Comparison of ENCODE assay signal across 8 cellular contexts in genomic region chr15:100919481-100920405, GRCh38. TPM values are rescaled to one million over a fixed set of nuclear protein-coding genes. Genes with fewer than 3 reads are reported as not detected.
DNase-seq lines count a peak whose midpoint lies in the region; ATAC-seq and TF ChIP-seq lines count a peak whose summit lies in the region.

No MANE protein-coding gene starts in this region.

- H3K27me3 Mint-ChIP-seq in Calu3 (ENCODE audit: unreplicated experiment), result no peaks in the 10 kb centered on the region
- peaks cover 56% of the 10 kb centered on the region for H3K27me3 Mint-ChIP-seq in neural progenitor cell (ENCODE audit: insufficient read depth, low read depth)

- H3K27me3 ChIP-seq in neural progenitor cell, result peaks cover 93% of the 10 kb centered on the region

- H3K4me3 ChIP-seq in epithelial cell of proximal tubule (ENCODE audit: low read depth, low read length), result peak overlapping the region; percentile 77
- peak overlapping the region; percentile 41 for H3K4me3 ChIP-seq in neural progenitor cell

- H3K4me3 Mint-ChIP-seq in Calu3 (ENCODE audit: low read depth, unreplicated experiment) (peak overlapping the region; percentile 82), neural progenitor cell (peak overlapping the region; percentile 77)

- H4K20me1 ChIP-seq in neural progenitor cell (ENCODE audit: low read depth), result peaks cover 19% of the 10 kb centered on the region

- peak overlapping the region; percentile 14 for H3K27ac Mint-ChIP-seq in Calu3 (ENCODE audit: unreplicated experiment)
- H3K27ac Mint-ChIP-seq in neural progenitor cell, result no peak overlapping the region

- peaks cover 26% of the 10 kb centered on the region for H3K4me1 Mint-ChIP-seq in Calu3 (ENCODE audit: low read depth, unreplicated experiment)
- H3K4me1 Mint-ChIP-seq in neural progenitor cell, result peaks cover 7% of the 10 kb centered on the region

- CTCF ChIA-PET in Calu3 (lab: Charles Lee), result interaction anchor here (3.1 to 5.8 kb wide), 2 partner anchors 10 to 88 kb away, joined by 11 to 93 read pairs; no protein-coding TSS in a partner anchor

- intact Hi-C loops in Calu3 (cut with micrococcal nuclease; ENCODE audit: unreplicated experiment), result loop anchor here (2.0 to 10.0 kb wide), 2 partner anchors 291 to 335 kb away; partner anchors contain the start of gene CHSY1

- H3K9ac ChIP-seq in neural progenitor cell, result no peak overlapping the region

- ATAC-seq in GM18868 (IDR thresholded peaks at IDR 0.05; ENCODE audit: unreplicated experiment), result no peak

- DNase-seq in Calu3, result peak; percentile 59
- DNase-seq in HCEC 1CT, result peak; percentile 51
- DNase-seq in SW480 (ENCODE audit: low spot score), result peak; percentile 35
- no peak for DNase-seq in epithelial cell of proximal tubule (ENCODE audit: low read depth)
- DNase-seq in neural progenitor cell (ENCODE audit: low spot score), result peak; percentile 41
- DNase-seq in SKM-1 treated with dmso at 0.1 percent for 144 hours (lab: John Stamatoyannopoulos, UW; ENCODE audit: unreplicated experiment), result no peak
- DNase-seq in NCI-H1105 (lab: John Stamatoyannopoulos, UW), result no peak

- H3F3A ChIP-seq in neural progenitor cell (ENCODE audit: low read depth), result no peaks in the 10 kb centered on the region

- H2AFZ ChIP-seq in neural progenitor cell (replicated peaks), result peak overlapping the region; percentile 85

- no peaks in the 10 kb centered on the region for H3K36me3 ChIP-seq in neural progenitor cell

- TF ChIP-seq CTCF in Calu3 (IDR thresholded peaks at IDR 0.05; ENCODE audit: unreplicated experiment) (no peak), epithelial cell of proximal tubule (conservative IDR thresholded peaks at IDR 0.05; ENCODE audit: low read depth, low read length) (no peak), neural progenitor cell (IDR thresholded peaks at IDR 0.05) (no peak)

- H3K36me3 Mint-ChIP-seq in Calu3 (ENCODE audit: insufficient read depth, unreplicated experiment) (peaks cover 79% of the 10 kb centered on the region), neural progenitor cell (peaks cover 2% of the 10 kb centered on the region)

- no peaks in the 10 kb centered on the region for H3K9me3 ChIP-seq in neural progenitor cell (ENCODE audit: low read depth)

- BruUV-seq in Calu3 (replicated peaks; lab: Mats Ljungman, UMichigan), result no TSS peak

- H3K4me2 ChIP-seq in neural progenitor cell, result peak overlapping the region; percentile 92

- H3K27ac ChIP-seq in neural progenitor cell, result no peak overlapping the region

- H3K79me2 ChIP-seq in neural progenitor cell (ENCODE audit: low read depth), result no peaks in the 10 kb centered on the region

- H3K4me1 ChIP-seq in neural progenitor cell, result peaks cover 9% of the 10 kb centered on the region

- H3K9me3 Mint-ChIP-seq in Calu3 (ENCODE audit: low read depth, unreplicated experiment) (no peaks in the 10 kb centered on the region), neural progenitor cell (no peaks in the 10 kb centered on the region)

RNA-seq across cellular contexts. Expression of gene LRRK1, which starts 0.6 kb away (rescaled TPM):
- total RNA-seq in Calu3 (2022), result 20.1 and 21.3 TPM in 2 replicates
- total RNA-seq in epithelial cell of proximal tubule, result 8.1 and 8.8 TPM in 2 replicates
- total RNA-seq in neural progenitor cell (ENCODE audit: low replicate concordance), result 0.43 TPM in 1 of 2 replicates, not detected in the other

RNA-seq across cellular contexts. Expression of gene ALDH1A3, which starts 40.1 kb away (rescaled TPM):
- total RNA-seq in Calu3 (2022) (666 and 983 TPM in 2 replicates), epithelial cell of proximal tubule (79.9 and 141 TPM in 2 replicates), neural progenitor cell (ENCODE audit: low replicate concordance) (0.74 and 0.80 TPM in 2 replicates)

Comparison
In these comparisons a context has a peak if more than half of its experiments do, and no peak if none do; other contexts are left out.
1. DNase-seq: peak in Calu3 (single experiment), HCEC 1CT (single experiment), SW480 (single experiment) and neural progenitor cell (single experiment); none in epithelial cell of proximal tubule (single experiment), SKM-1 treated with dmso at 0.1 percent for 144 hours (single experiment) and NCI-H1105 (single experiment).
2. RNA of gene ALDH1A3, which starts 40.1 kb away (total RNA-seq): 666 to 983 TPM in Calu3 and 79.9 to 141 TPM in epithelial cell of proximal tubule; 0.74 to 0.80 TPM in neural progenitor cell; every median in the first group is over 10 times any median in the second.